12 cellular contexts compared by ENCODE assay signal in the genomic region with DNA sequence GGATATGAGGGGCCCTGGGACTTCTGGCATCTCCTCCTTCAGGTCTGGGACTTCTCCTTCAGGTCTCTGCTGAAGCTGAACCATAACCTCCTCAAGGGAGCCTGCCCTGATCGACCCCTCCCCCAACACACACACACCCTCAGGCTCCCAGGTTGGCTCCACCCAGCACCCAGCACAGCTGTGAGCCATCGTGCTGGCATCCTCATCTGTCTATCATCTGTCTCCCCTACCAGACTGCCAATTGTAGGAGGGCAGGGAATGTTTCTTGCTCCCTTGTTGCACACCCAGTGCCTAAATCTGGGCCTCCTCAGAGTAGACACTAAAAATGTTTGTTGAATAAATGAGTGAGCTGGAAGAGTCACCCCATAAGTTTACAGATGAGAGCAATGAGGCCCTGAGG.
A peak's percentile ranks its signal among the peaks of the same experiment; 100 is the strongest.
DNase-seq lines count a peak whose midpoint lies in the region; ATAC-seq, FAIRE-seq and TF ChIP-seq lines count a peak whose summit lies in the region.
"Had no signal": no experiment of that assay in that cellular context is flagged by ENCODE, and none has a peak within 500 bp of the region (broad histone marks: within the 10 kb centered on the region; RNA-seq: fewer than 3 reads in every experiment).

No MANE protein-coding gene starts in this region.

- intact Hi-C loops in right lobe of liver (cut with DNase I) (no loop called here), thyroid gland (cut with DNase I) (no loop called here)

- H3K4me1 ChIP-seq in right lobe of liver = peaks cover 0 to 5% (median 3%) of the 10 kb centered on the region in 4 donors
- peaks cover 22 to 46% of the 10 kb centered on the region in 2 donors for H3K4me1 ChIP-seq in thyroid gland

- H3K27me3 ChIP-seq in brain microvascular endothelial cell (replicated peaks) (no peaks in the 10 kb centered on the region), right lobe of liver (no peaks in the 10 kb centered on the region), thyroid gland (no peaks in the 10 kb centered on the region)

- H3K9me3 ChIP-seq in right lobe of liver = peaks cover 0 to 7% (median 0%) of the 10 kb centered on the region in 4 donors
- no peaks in the 10 kb centered on the region for H3K9me3 ChIP-seq in thyroid gland

- TF ChIP-seq CTCF in brain microvascular endothelial cell (IDR thresholded peaks at IDR 0.05; ENCODE audit: low read depth, low read length, missing control alignments) (no peak), right lobe of liver (IDR thresholded peaks at IDR 0.05) (no peak), thyroid gland (IDR thresholded peaks at IDR 0.05) (no peak)

- H3K27me3 Mint-ChIP-seq in immature natural killer cell (ENCODE audit: low read depth in 3 of 3) = peaks cover 0 to 2% (median 0%) of the 10 kb centered on the region in 3 donors

- H3K4me3 ChIP-seq in brain microvascular endothelial cell (ENCODE audit: low read depth, low read length) = no peak overlapping the region
- no peak overlapping the region for H3K4me3 ChIP-seq in right lobe of liver
- H3K4me3 ChIP-seq in thyroid gland (replicated peaks in 1 of 3) = no peak overlapping the region

- no peak overlapping the region for H3K27ac Mint-ChIP-seq in immature natural killer cell
- H3K27ac Mint-ChIP-seq: endodermal cell had no signal

- H3K36me3 ChIP-seq in brain microvascular endothelial cell (replicated peaks) (peaks cover 70% of the 10 kb centered on the region), right lobe of liver (peaks cover 0 to 2% (median 0%) of the 10 kb centered on the region in 4 donors), thyroid gland (peaks cover 37 to 53% of the 10 kb centered on the region in 2 donors)

- in situ Hi-C loops in brain microvascular endothelial cell (cut with HindIII; ENCODE audit: low pct_ligation_motif_present, low sequenced_read_pairs) = no loop called here

- H3K4me1 Mint-ChIP-seq in immature natural killer cell = peaks cover 3 to 7% of the 10 kb centered on the region in 2 donors
- H3K4me1 Mint-ChIP-seq: endodermal cell had no signal

- no peak for DNase-seq in HTR-8/SVneo (ENCODE audit: insufficient read length, low spot score)
- no peak for DNase-seq in brain microvascular endothelial cell
- no peak for DNase-seq in right lobe of liver
- DNase-seq in thyroid gland = peak in 1 of 2 donors; percentile 29
- DNase-seq in anterior cingulate cortex (lab: John Stamatoyannopoulos, UW) = no peak
- no peak for DNase-seq in stimulated activated CD4-positive, alpha-beta T cell treated with anti-CD3 and anti-CD28 coated beads, Interleukin-1b, Interleukin-23, amount 100 ng/mL, for 48 hours
- no peak for DNase-seq in immature natural killer cell
- DNase-seq: activated naive CD4-positive, alpha-beta T cell; left cardiac atrium had no signal

- FAIRE-seq in HTR-8/SVneo (lab: Jason Lieb, UNC) = peak; percentile 66
- FAIRE-seq: G401.6 had no signal

- H3K27ac ChIP-seq in brain microvascular endothelial cell = peak overlapping the region; percentile 98
- peak overlapping the region in 2 of 3 donors; percentile 57 to 83 for H3K27ac ChIP-seq in right lobe of liver
- peak overlapping the region in 2 of 3 donors; percentile 80 to 90 for H3K27ac ChIP-seq in thyroid gland

- 56% methylated on average over 2 of the region's 2 CpGs for WGBS in right lobe of liver (ENCODE audit: insufficient coverage, low coverage, low lambda C conversion rate, missing lambda C conversion rate)
- WGBS in thyroid gland, 2 donors = 85 to 89% methylated on average over 2 of the region's 2 CpGs

- TF ChIP-seq POLR2A in right lobe of liver (IDR thresholded peaks at IDR 0.05) (no peak), thyroid gland (IDR thresholded peaks at IDR 0.05) (no peak)

- H3K9me3 Mint-ChIP-seq in immature natural killer cell = peaks cover 0 to 18% (median 4%) of the 10 kb centered on the region in 6 donors

- peaks cover 4 to 9% (median 9%) of the 10 kb centered on the region in 3 donors for H3K36me3 Mint-ChIP-seq in immature natural killer cell

- no peak overlapping the region for H3K4me3 Mint-ChIP-seq in immature natural killer cell
- H3K4me3 Mint-ChIP-seq: endodermal cell had no signal

- ATAC-seq in right lobe of liver = no peak
- ATAC-seq in HG03460 (IDR thresholded peaks at IDR 0.05; ENCODE audit: unreplicated experiment) = no peak
